8 cellular contexts compared by ENCODE assay signal in genomic region chr3:152835311-152836102, GRCh38. TPM values are rescaled to one million over a fixed set of nuclear protein-coding genes. Genes with fewer than 3 reads are reported as not detected.
DNase-seq lines count a peak whose midpoint lies in the region; ATAC-seq and TF ChIP-seq lines count a peak whose summit lies in the region.

No MANE protein-coding gene starts in this region.

- peak overlapping the region; percentile 61 to 67 (median 65) for H3K27ac ChIP-seq in right lobe of liver

- peak in 2 of 4 donors; percentile 10 for TF ChIP-seq CTCF in right lobe of liver (IDR thresholded peaks at IDR 0.05)

- intact Hi-C loops in right lobe of liver (cut with DNase I), result no loop called here

- H3K27me3 Mint-ChIP-seq in stimulated activated naive B cell treated with anti-CD40 and anti-IgM and Interleukin-4, amounts not matched to agents 10 μg/mL and 1 μg/mL and 100 μg/mL, for 72 hours, result peaks cover 29 to 35% of the 10 kb centered on the region in 2 donors

- H3K4me3 ChIP-seq in right lobe of liver, result peak overlapping the region; percentile 53 to 64 (median 63)

- in situ Hi-C loops in G401 (cut with HindIII; ENCODE audit: low sequenced_read_pairs), result no loop called here

- H3K4me1 ChIP-seq in right lobe of liver, result peaks cover 0 to 10% (median 0%) of the 10 kb centered on the region in 4 donors

- peak overlapping the region; percentile 90 for H3K27ac Mint-ChIP-seq in stimulated activated naive B cell treated with anti-CD40 and anti-IgM and Interleukin-4, amounts not matched to agents 10 μg/mL and 1 μg/mL and 100 μg/mL, for 72 hours

- peak; percentile 55 for ATAC-seq in HG03342 (IDR thresholded peaks at IDR 0.05; ENCODE audit: unreplicated experiment)
- peak; percentile 60 to 72 (median 66) for ATAC-seq in right lobe of liver
- ATAC-seq in stimulated activated naive B cell treated with anti-CD40 and anti-IgM and Interleukin-4, amounts not matched to agents 10 μg/mL and 1 μg/mL and 100 μg/mL, for 72 hours (replicated peaks), result peak; percentile 76 to 79

- H3K9me3 Mint-ChIP-seq in stimulated activated naive B cell treated with anti-CD40 and anti-IgM and Interleukin-4, amounts not matched to agents 10 μg/mL and 1 μg/mL and 100 μg/mL, for 72 hours, result no peaks in the 10 kb centered on the region

- H3K4me1 Mint-ChIP-seq in stimulated activated naive B cell treated with anti-CD40 and anti-IgM and Interleukin-4, amounts not matched to agents 10 μg/mL and 1 μg/mL and 100 μg/mL, for 72 hours, result peaks cover 8 to 24% of the 10 kb centered on the region in 2 donors

- H3K9me3 ChIP-seq in right lobe of liver, result no peaks in the 10 kb centered on the region

- peaks cover 0 to 7% of the 10 kb centered on the region in 2 donors for H3K27me3 ChIP-seq in right lobe of liver

- peak; percentile 9 for TF ChIP-seq POLR2A in right lobe of liver (IDR thresholded peaks at IDR 0.05)

- H3K4me3 Mint-ChIP-seq in stimulated activated naive B cell treated with anti-CD40 and anti-IgM and Interleukin-4, amounts not matched to agents 10 μg/mL and 1 μg/mL and 100 μg/mL, for 72 hours, result peak overlapping the region; percentile 92 to 97

- DNase-seq in D341Med (ENCODE audit: low spot score), result peak; percentile 82
- DNase-seq in GM19240 (ENCODE audit: insufficient read length, low spot score), result peak; percentile 6
- DNase-seq in SIG-M5 treated with dmso at 0.1 percent for 504 hours (lab: John Stamatoyannopoulos, UW; ENCODE audit: unreplicated experiment), result peak; percentile 72
- peak; percentile 63 for DNase-seq in dermis blood vessel endothelial cell
- DNase-seq in right lobe of liver, result peak; percentile 47 to 60 (median 49)
- peak; percentile 45 for DNase-seq in stimulated activated naive B cell treated with anti-CD40 and anti-IgM and Interleukin-4, amounts not matched to agents 10 μg/mL and 1 μg/mL and 100 μg/mL, for 72 hours
- DNase-seq in G401 (ENCODE audit: low spot score), result no peak

- WGBS in right lobe of liver (ENCODE audit: insufficient coverage, low coverage, low lambda C conversion rate, missing lambda C conversion rate), result 4% methylated on average over 25 of the region's 74 CpGs

- no peaks in the 10 kb centered on the region for H3K36me3 ChIP-seq in right lobe of liver

- H3K36me3 Mint-ChIP-seq in stimulated activated naive B cell treated with anti-CD40 and anti-IgM and Interleukin-4, amounts not matched to agents 10 μg/mL and 1 μg/mL and 100 μg/mL, for 72 hours, result peaks cover 0 to 7% of the 10 kb centered on the region in 2 donors

RNA-seq across cellular contexts. Expression of gene P2RY1, which starts 0.6 kb away (rescaled TPM):
- total RNA-seq in dermis blood vessel endothelial cell, result 0.88 and 2.4 TPM in 2 replicates
- 1 to 10 TPM in 4 of 6 experiments, under 1 TPM in 2; 0.84 to 1.7 (median 1.3) TPM for total RNA-seq in right lobe of liver
- not detected in 2 replicates for total RNA-seq in G401 (2014; rRNA removed; shearing (Covaris generic))
